ENCODE assay signal across 10 cellular contexts in genomic region chr10:110858297-110858934, GRCh38. TPM values are rescaled to one million over a fixed set of nuclear protein-coding genes. Genes with fewer than 3 reads are reported as not detected.
DNase-seq lines count a peak whose midpoint lies in the region; ATAC-seq and TF ChIP-seq lines count a peak whose summit lies in the region.
"Had no signal": no experiment of that assay in that cellular context is flagged by ENCODE, and none has a peak within 500 bp of the region (broad histone marks: within the 10 kb centered on the region; RNA-seq: fewer than 3 reads in every experiment).

No MANE protein-coding gene starts in this region.

- CTCF ChIA-PET in activated CD4-positive, alpha-beta T cell treated with anti-CD3 and anti-CD28 coated beads, Interleukin-2, amount 10 ng/mL, durations not matched to agents 7 days and 5 days (lab: Charles Lee): interaction anchor here (0.6 to 2.6 kb wide), 12 partner anchors 8 to 186 kb away, joined by 3 to 14 read pairs (median 4); partner anchors contain the start of gene PDCD4
- CTCF ChIA-PET in RWPE1 (lab: Yijun Ruan, JAX): interaction anchor here (0.5 to 0.7 kb wide), 2 partner anchors 268 to 710 kb away, joined by 3 read pairs; no protein-coding TSS in a partner anchor

- peaks cover 14% of the 10 kb centered on the region for H3K27me3 ChIP-seq in endodermal cell (ENCODE audit: control insufficient read depth, insufficient read depth, low read length, poor library complexity, severe bottlenecking)
- no peaks in the 10 kb centered on the region for H3K27me3 ChIP-seq in stomach
- H3K27me3 ChIP-seq: ovary had no signal

- intact Hi-C loops in stomach (cut with DNase I; ENCODE audit: low total_unique reads): no loop called here

- POLR2A ChIA-PET in activated CD4-positive, alpha-beta T cell treated with anti-CD3 and anti-CD28 coated beads, Interleukin-2, amount 10 ng/mL, durations not matched to agents 7 days and 5 days (lab: Charles Lee): interaction anchor here (0.8 to 1.0 kb wide), 2 partner anchors 12 to 84 kb away, joined by 3 read pairs; no protein-coding TSS in a partner anchor
- POLR2A ChIA-PET in RWPE1 (lab: Yijun Ruan, JAX; ENCODE audit: low non-redundant PET): no interaction called here

- 64% methylated on average over 1 of the region's 1 CpG; no CpG with 5 or more reads in 1 of the 2 experiments for WGBS in endodermal cell (ENCODE audit: insufficient coverage in 1 of 2, insufficient read length in 1 of 2), 2 experiments
- 4 to 29% (median 17%) methylated on average over 1 of the region's 1 CpG for WGBS in stomach, 5 donors

- DNase-seq in activated CD4-positive, alpha-beta T cell treated with anti-CD3 and anti-CD28 coated beads, Interleukin-2, amount 10 ng/mL, durations not matched to agents 7 days and 5 days: no peak
- no peak for DNase-seq in activated CD4-positive, alpha-beta T cell treated with anti-CD3 and anti-CD28 coated beads for 1 hour
- DNase-seq in RWPE1 (ENCODE audit: low spot score): no peak
- DNase-seq in endodermal cell: peak; percentile 19
- no peak for DNase-seq in stomach
- DNase-seq: activated CD4-positive, CD25-positive, alpha-beta regulatory T cell treated with anti-CD3 and anti-CD28 coated beads, Interleukin-2, amount 50 U/mL, for 72 hours had no signal

- H3K4me3 ChIP-seq in endodermal cell (ENCODE audit: low read length) (peak overlapping the region; percentile 11), stomach (peak overlapping the region in 1 of 4 donors; percentile 22)
- H3K4me3 ChIP-seq: ovary had no signal

- ATAC-seq in GM18498 (IDR thresholded peaks at IDR 0.05; ENCODE audit: unreplicated experiment) (no peak), HG03175 (IDR thresholded peaks at IDR 0.05; ENCODE audit: unreplicated experiment) (no peak), GM19397 (IDR thresholded peaks at IDR 0.05; ENCODE audit: unreplicated experiment) (no peak)

- TF ChIP-seq EP300 in stomach (IDR thresholded peaks at IDR 0.05): no peak

- H3K9me3 ChIP-seq in endodermal cell (ENCODE audit: control insufficient read depth, low read length) (peaks cover 14% of the 10 kb centered on the region), stomach (no peaks in the 10 kb centered on the region)
- H3K9me3 ChIP-seq: ovary had no signal

- no peaks in the 10 kb centered on the region for H3K36me3 ChIP-seq in endodermal cell (ENCODE audit: control insufficient read depth, insufficient read depth, low read length)
- no peaks in the 10 kb centered on the region for H3K36me3 ChIP-seq in stomach
- H3K36me3 ChIP-seq: ovary had no signal

- TF ChIP-seq CTCF in RWPE1 (conservative IDR thresholded peaks at IDR 0.05; ENCODE audit: low read depth) (no peak), endodermal cell (conservative IDR thresholded peaks at IDR 0.05) (no peak), stomach (IDR thresholded peaks at IDR 0.05) (no peak)

- peaks cover 85% of the 10 kb centered on the region for H3K4me1 Mint-ChIP-seq in activated CD4-positive, alpha-beta T cell treated with anti-CD3 and anti-CD28 coated beads, Interleukin-2, amount 10 ng/mL, durations not matched to agents 7 days and 5 days
- peaks cover 31% of the 10 kb centered on the region for H3K4me1 Mint-ChIP-seq in endodermal cell

- H3K27me3 Mint-ChIP-seq in activated CD4-positive, alpha-beta T cell treated with anti-CD3 and anti-CD28 coated beads, Interleukin-2, amount 10 ng/mL, durations not matched to agents 7 days and 5 days: no peaks in the 10 kb centered on the region
- H3K27me3 Mint-ChIP-seq in endodermal cell (ENCODE audit: insufficient read depth): peaks cover 18% of the 10 kb centered on the region

- H3K27ac Mint-ChIP-seq in activated CD4-positive, alpha-beta T cell treated with anti-CD3 and anti-CD28 coated beads, Interleukin-2, amount 10 ng/mL, durations not matched to agents 7 days and 5 days: peak overlapping the region; percentile 95
- H3K27ac Mint-ChIP-seq in endodermal cell: no peak overlapping the region

- peaks cover 14% of the 10 kb centered on the region for H3K36me3 Mint-ChIP-seq in activated CD4-positive, alpha-beta T cell treated with anti-CD3 and anti-CD28 coated beads, Interleukin-2, amount 10 ng/mL, durations not matched to agents 7 days and 5 days (ENCODE audit: low read depth)
- H3K36me3 Mint-ChIP-seq in endodermal cell (ENCODE audit: low read depth): no peaks in the 10 kb centered on the region

- H3K9me3 Mint-ChIP-seq in activated CD4-positive, alpha-beta T cell treated with anti-CD3 and anti-CD28 coated beads, Interleukin-2, amount 10 ng/mL, durations not matched to agents 7 days and 5 days: peaks cover 6% of the 10 kb centered on the region
- peaks cover 15% of the 10 kb centered on the region for H3K9me3 Mint-ChIP-seq in endodermal cell

- 0 out of 2 replicates have a peak overlapping the region, but pooled peaks have one; percentile 72 for H3K27ac ChIP-seq in RWPE1
- peak overlapping the region; percentile 7 for H3K27ac ChIP-seq in endodermal cell (ENCODE audit: low read depth, low read length)
- H3K27ac ChIP-seq in stomach: peak overlapping the region; percentile 80 to 99 (median 97)

- no peak overlapping the region for H3K9ac ChIP-seq in endodermal cell (ENCODE audit: extremely low read depth, low read length, poor library complexity, severe bottlenecking)

- TF ChIP-seq POLR2A in stomach (IDR thresholded peaks at IDR 0.05): no peak

- peak overlapping the region; percentile 0 for H3K4me3 Mint-ChIP-seq in activated CD4-positive, alpha-beta T cell treated with anti-CD3 and anti-CD28 coated beads, Interleukin-2, amount 10 ng/mL, durations not matched to agents 7 days and 5 days
- H3K4me3 Mint-ChIP-seq in endodermal cell: peak overlapping the region; percentile 20

- H3K4me1 ChIP-seq in endodermal cell (ENCODE audit: control insufficient read depth, insufficient read depth, low read length) (peaks cover 12% of the 10 kb centered on the region), stomach (peaks cover 40 to 73% (median 62%) of the 10 kb centered on the region in 4 donors)

RNA-seq across cellular contexts. Expression of gene PDCD4, which starts 13.3 kb away (rescaled TPM):
- 10 to 100 TPM; 63.8 to 81.0 TPM for total RNA-seq in activated CD4-positive, alpha-beta T cell treated with anti-CD3 and anti-CD28 coated beads, Interleukin-2, amount 10 ng/mL, durations not matched to agents 7 days and 5 days
- total RNA-seq in endodermal cell: 10 to 100 TPM; 46.5 to 48.5 TPM
- polyA plus RNA-seq in endodermal cell (2013, experiment 1 of 2): 52.4 TPM
- polyA plus RNA-seq in endodermal cell (2013, experiment 2 of 2): 41.7 TPM
- total RNA-seq in stomach: 100 to 1,000 TPM in 3 of 5 donors, 10 to 100 TPM in 2; 39.3 to 605 (median 130) TPM
- polyA plus RNA-seq in stomach: 100 to 1,000 TPM; 111 to 122 (median 115) TPM

Comparison
In these comparisons a context has a peak if more than half of its experiments do, and no peak if none do; other contexts are left out.
1. H3K27ac ChIP-seq: peak in every context shown above with its lines; median percentile 97 in stomach; 72 in RWPE1; 7 in endodermal cell.